In genomic region chr5:52801329-52801728, GRCh38 we compare ENCODE assay signal across 9 cellular contexts. TPM values are rescaled to one million over a fixed set of nuclear protein-coding genes. Genes with fewer than 3 reads are reported as not detected.
DNase-seq lines count a peak whose midpoint lies in the region; ATAC-seq, FAIRE-seq and TF ChIP-seq lines count a peak whose summit lies in the region.
"Had no signal": no experiment of that assay in that cellular context is flagged by ENCODE, and none has a peak within 500 bp of the region (broad histone marks: within the 10 kb centered on the region; RNA-seq: fewer than 3 reads in every experiment).

No MANE protein-coding gene starts in this region.

- H3K9me1 ChIP-seq in endothelial cell of umbilical vein (replicated peaks; ENCODE audit: control insufficient read depth, extremely low read depth, insufficient read depth, low read length) = no peaks in the 10 kb centered on the region

- H3K79me2 ChIP-seq in endothelial cell of umbilical vein (ENCODE audit: control insufficient read depth, insufficient read depth, low read length) = peaks cover 38% of the 10 kb centered on the region

- dilution Hi-C loops in endothelial cell of umbilical vein (cut with MboI; ENCODE audit: extremely low pct_ligation_motif_present, low sequenced_read_pairs) = no loop called here

- peak overlapping the region; percentile 90; the same call in 1 of the 2 replicates for H3K27ac ChIP-seq in SJSA1
- H3K27ac ChIP-seq in endothelial cell of umbilical vein (ENCODE audit: insufficient read depth, low read depth, low read length) = peak overlapping the region; percentile 57

- no peak for TF ChIP-seq CTCF in endothelial cell of umbilical vein (IDR thresholded peaks at IDR 0.05; ENCODE audit: extremely low read depth in 1 of 2, insufficient read depth in 1 of 2, low read depth in 1 of 2, low read length in 2 of 2)
- no peak for TF ChIP-seq CTCF in neural crest cell (conservative IDR thresholded peaks at IDR 0.05)

- FAIRE-seq in endothelial cell of umbilical vein (lab: Jason Lieb, UNC) = no peak
- FAIRE-seq: G401.6 had no signal

- peak overlapping the region; percentile 90 for H3K27ac Mint-ChIP-seq in neural crest cell (ENCODE audit: unreplicated experiment)

- no peaks in the 10 kb centered on the region for H4K20me1 ChIP-seq in endothelial cell of umbilical vein (replicated peaks; ENCODE audit: control insufficient read depth, extremely low read depth, insufficient read depth, low read length)

- H3K4me2 ChIP-seq in endothelial cell of umbilical vein (ENCODE audit: insufficient read depth, low read length) = peak overlapping the region; percentile 91

- H3K36me3 ChIP-seq in SJSA1 (peaks cover 44% of the 10 kb centered on the region), endothelial cell of umbilical vein (ENCODE audit: control insufficient read depth in 2 of 2, extremely low read depth in 1 of 2, insufficient read depth in 2 of 2, low read length in 2 of 2) (no peaks in the 10 kb centered on the region)

- peak; percentile 27 for DNase-seq in NCI-H82 (lab: John Stamatoyannopoulos, UW)
- no peak for DNase-seq in NCI-H82 treated with DMSO at 0.1 percent for 48 hours (lab: John Stamatoyannopoulos, UW; ENCODE audit: unreplicated experiment)
- no peak for DNase-seq in SJSA1 (ENCODE audit: low read depth in 1 of 2, low spot score in 2 of 2)
- peak; percentile 48 for DNase-seq in endothelial cell of umbilical vein (ENCODE audit: low read depth, low spot score)
- no peak for DNase-seq in neural crest cell (ENCODE audit: low read depth, low spot score)
- DNase-seq in NCI-H1436 treated with DMSO at 0.1 percent for 48 hours (lab: John Stamatoyannopoulos, UW) = no peak
- DNase-seq in T1000 (lab: John Stamatoyannopoulos, UW) = no peak

- no peak for ATAC-seq in GM21528 (IDR thresholded peaks at IDR 0.05; ENCODE audit: low FRiP score, unreplicated experiment)

- peak overlapping the region; percentile 37 for H3K9ac ChIP-seq in endothelial cell of umbilical vein (replicated peaks; ENCODE audit: extremely low read depth, insufficient read depth, low read length)

- BruUV-seq in endothelial cell of umbilical vein (replicated peaks; lab: Mats Ljungman, UMichigan) = no TSS peak

- peak overlapping the region; percentile 47 for H3K4me3 ChIP-seq in SJSA1
- peak overlapping the region; percentile 4 to 90 (median 66) for H3K4me3 ChIP-seq in endothelial cell of umbilical vein (replicated peaks in 1 of 3; ENCODE audit: insufficient read depth in 1 of 3, low read depth in 1 of 3, low read length in 3 of 3)

- no peak overlapping the region for H2AFZ ChIP-seq in endothelial cell of umbilical vein (ENCODE audit: low read depth, low read length)

- intact Hi-C loops in endothelial cell of umbilical vein (cut with micrococcal nuclease) = loop anchor here (2.0 to 5.0 kb wide), 3 partner anchors 35 to 94 kb away; no protein-coding TSS in a partner anchor

- peaks cover 40% of the 10 kb centered on the region for H3K4me1 ChIP-seq in SJSA1 (replicated peaks)
- H3K4me1 ChIP-seq in endothelial cell of umbilical vein (ENCODE audit: control insufficient read depth, extremely low read depth, insufficient read depth, low read length) = peaks cover 25% of the 10 kb centered on the region

- TF ChIP-seq POLR2A in endothelial cell of umbilical vein (IDR thresholded peaks at IDR 0.05; ENCODE audit: low read depth, low read length) = no peak

- peak overlapping the region; percentile 95 for H3K4me3 Mint-ChIP-seq in neural crest cell

- no peaks in the 10 kb centered on the region for H3K9me3 Mint-ChIP-seq in neural crest cell

- H3K4me1 Mint-ChIP-seq in neural crest cell = peaks cover 43% of the 10 kb centered on the region

- POLR2A ChIA-PET in endothelial cell of umbilical vein (lab: Charles Lee) = no interaction called here

- no peaks in the 10 kb centered on the region for H3K9me3 ChIP-seq in SJSA1 (replicated peaks)
- no peaks in the 10 kb centered on the region for H3K9me3 ChIP-seq in endothelial cell of umbilical vein (replicated peaks; ENCODE audit: control insufficient read depth, insufficient read depth, low read length)

- CTCF ChIA-PET in endothelial cell of umbilical vein (lab: Charles Lee) = interaction anchor here (1.0 to 4.6 kb wide), 9 partner anchors 9 to 137 kb away, joined by 3 to 71 read pairs (median 4); no protein-coding TSS in a partner anchor

- peaks cover 5% of the 10 kb centered on the region for H3K36me3 Mint-ChIP-seq in neural crest cell (ENCODE audit: low read depth)

- H3K27me3 ChIP-seq in SJSA1 (replicated peaks) (no peaks in the 10 kb centered on the region), endothelial cell of umbilical vein (ENCODE audit: control insufficient read depth in 2 of 2, insufficient read depth in 2 of 2, low read length in 2 of 2) (no peaks in the 10 kb centered on the region)

- no peaks in the 10 kb centered on the region for H3K27me3 Mint-ChIP-seq in neural crest cell (ENCODE audit: low read depth)

TF ChIP-seq in endothelial cell of umbilical vein, 7 proteins besides CTCF, POLR2A, EP300 and RAD21:
- TF ChIP-seq MAX (IDR thresholded peaks at IDR 0.05; ENCODE audit: insufficient read depth, insufficient read length) (no peak), POLR2AphosphoS5 (IDR thresholded peaks at IDR 0.05; ENCODE audit: insufficient read depth, low read depth, low read length) (no peak), JUN (IDR thresholded peaks at IDR 0.05; ENCODE audit: borderline replicate concordance, insufficient read depth, insufficient read length, low read depth) (no peak), EZH2 (IDR thresholded peaks at IDR 0.05; ENCODE audit: borderline replicate concordance, low read depth, low read length, severe bottlenecking) (no peak), GATA2 (IDR thresholded peaks at IDR 0.05; ENCODE audit: insufficient read depth, insufficient read length, low read depth, low read length) (no peak), FOS (IDR thresholded peaks at IDR 0.05; ENCODE audit: borderline replicate concordance, insufficient read depth, low read length) (no peak), MYC (IDR thresholded peaks at IDR 0.05; ENCODE audit: low read depth, low read length) (no peak)
TF ChIP-seq in endothelial cell of umbilical vein: peak in this region for 0.

RNA-seq across cellular contexts. Expression of gene ITGA1, which starts 13.6 kb away (rescaled TPM):
- total RNA-seq in SJSA1 (2014; rRNA removed; shearing (Covaris generic)) = 27.4 and 27.5 TPM in 2 replicates
- total RNA-seq in endothelial cell of umbilical vein (1.9 and 3.3 TPM in 2 replicates), neural crest cell (2.2 and 3.0 TPM in 2 replicates)
- polyA plus RNA-seq in endothelial cell of umbilical vein = 0.65 and 1.2 TPM in 2 replicates
- polyA plus RNA-seq in endothelial cell of umbilical vein (2011; cell fraction: cytosol; rRNA removed) = 0.30 and 0.73 TPM in 2 replicates
- polyA plus RNA-seq in endothelial cell of umbilical vein (2011; cell fraction: nucleus; rRNA removed) = 1.6 and 2.7 TPM in 2 replicates
- polyA plus RNA-seq in endothelial cell of umbilical vein (2012) = 0.45 and 0.60 TPM in 2 replicates
- 2.5 and 5.4 TPM in 2 replicates for polyA minus RNA-seq in endothelial cell of umbilical vein
- polyA minus RNA-seq in endothelial cell of umbilical vein (2011; cell fraction: cytosol; rRNA and poly(A)+ RNA removed) = 24.3 TPM
- 4.2 and 6.7 TPM in 2 replicates for polyA minus RNA-seq in endothelial cell of umbilical vein (2011; cell fraction: nucleus; rRNA and poly(A)+ RNA removed)

RNA-seq across cellular contexts. Expression of gene PELO, which starts 13.6 kb away (rescaled TPM):
- 12.8 and 20.9 TPM in 2 replicates for total RNA-seq in SJSA1 (2014; rRNA removed; shearing (Covaris generic))
- total RNA-seq in endothelial cell of umbilical vein (10.2 and 13.2 TPM in 2 replicates), neural crest cell (11.6 and 11.8 TPM in 2 replicates)
- polyA plus RNA-seq in endothelial cell of umbilical vein = 7.8 and 8.6 TPM in 2 replicates
- 9.3 and 9.4 TPM in 2 replicates for polyA plus RNA-seq in endothelial cell of umbilical vein (2011; cell fraction: cytosol; rRNA removed)
- 6.1 and 6.8 TPM in 2 replicates for polyA plus RNA-seq in endothelial cell of umbilical vein (2011; cell fraction: nucleus; rRNA removed)
- polyA plus RNA-seq in endothelial cell of umbilical vein (2012) = 5.8 and 7.6 TPM in 2 replicates
- polyA minus RNA-seq in endothelial cell of umbilical vein = 12.4 and 14.8 TPM in 2 replicates
- 15.5 TPM for polyA minus RNA-seq in endothelial cell of umbilical vein (2011; cell fraction: cytosol; rRNA and poly(A)+ RNA removed)
- 9.8 and 10.5 TPM in 2 replicates for polyA minus RNA-seq in endothelial cell of umbilical vein (2011; cell fraction: nucleus; rRNA and poly(A)+ RNA removed)

Comparison
In these comparisons a context has a peak if more than half of its experiments do, and no peak if none do; other contexts are left out.
1. DNase-seq: peak in NCI-H82 (single experiment) and endothelial cell of umbilical vein (single experiment); none in NCI-H82 treated with DMSO at 0.1 percent for 48 hours (single experiment), SJSA1 (0 of 2), neural crest cell (single experiment), NCI-H1436 treated with DMSO at 0.1 percent for 48 hours (single experiment) and T1000 (single experiment).